Comparison of ENCODE assay signal across 1 cellular context in the genomic region with DNA sequence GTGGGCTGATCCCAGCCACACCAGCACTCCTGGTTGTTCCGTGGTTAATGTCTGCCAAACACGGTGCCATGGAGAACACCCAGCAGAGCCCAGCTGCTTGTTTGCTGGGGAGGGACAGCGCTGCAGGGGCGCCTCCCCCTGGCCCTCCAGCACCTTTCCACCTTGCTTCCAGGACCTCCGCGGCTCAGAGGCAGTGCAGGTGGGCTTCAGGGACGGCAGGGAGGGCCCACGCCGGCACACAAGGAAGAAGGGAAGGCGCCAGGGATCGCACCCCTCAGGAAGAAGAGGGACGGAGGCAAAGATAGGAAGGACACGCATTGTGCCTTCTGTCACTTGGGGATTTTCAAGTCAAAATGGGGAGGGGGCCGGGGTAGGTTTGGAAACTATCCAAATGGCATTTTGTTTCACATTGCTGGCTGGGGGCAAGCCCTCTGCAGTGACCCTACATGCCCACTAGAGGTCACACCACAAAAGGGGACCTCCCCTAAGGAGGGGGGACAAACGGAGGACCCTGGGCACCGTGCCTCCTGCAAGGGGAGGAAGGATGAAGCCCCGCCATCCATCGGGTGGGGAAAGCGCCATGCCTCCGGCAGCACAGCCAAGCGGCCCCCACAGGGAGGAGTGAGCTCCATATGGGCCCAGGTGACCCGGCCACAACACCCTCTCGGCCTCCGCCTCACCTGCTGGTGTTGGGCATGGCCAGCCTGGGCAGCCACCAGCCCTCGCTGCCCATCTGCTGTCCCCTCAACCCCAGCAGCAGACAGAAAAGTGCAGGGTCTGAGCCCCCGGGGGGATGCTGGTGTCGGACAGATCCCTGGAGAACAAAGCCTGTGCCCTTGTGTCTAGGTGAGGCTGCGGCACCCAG.
TF ChIP-seq lines count a peak whose summit lies in the region.

No MANE protein-coding gene starts in this region.

TF ChIP-seq in HCT116, 20 proteins besides CTCF, POLR2A, EP300 and RAD21 (continued from another document):
- TF ChIP-seq, protein P1, sequence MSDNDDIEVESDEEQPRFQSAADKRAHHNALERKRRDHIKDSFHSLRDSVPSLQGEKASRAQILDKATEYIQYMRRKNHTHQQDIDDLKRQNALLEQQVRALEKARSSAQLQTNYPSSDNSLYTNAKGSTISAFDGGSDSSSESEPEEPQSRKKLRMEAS (IDR thresholded peaks at IDR 0.05) = no peak
- TF ChIP-seq CEBPB (IDR thresholded peaks at IDR 0.05; ENCODE audit: low read depth) (no peak), EZH2phosphoT487 (IDR thresholded peaks at IDR 0.05; ENCODE audit: borderline replicate concordance) (no peak), EGR1 (IDR thresholded peaks at IDR 0.05; ENCODE audit: low read depth) (no peak), ZFX (IDR thresholded peaks at IDR 0.05) (no peak), JUND (IDR thresholded peaks at IDR 0.05) (no peak), FOSL1 (IDR thresholded peaks at IDR 0.05; ENCODE audit: low read depth) (no peak), CBX3 (IDR thresholded peaks at IDR 0.05; ENCODE audit: low read depth) (no peak)
- TF ChIP-seq, protein P2, sequence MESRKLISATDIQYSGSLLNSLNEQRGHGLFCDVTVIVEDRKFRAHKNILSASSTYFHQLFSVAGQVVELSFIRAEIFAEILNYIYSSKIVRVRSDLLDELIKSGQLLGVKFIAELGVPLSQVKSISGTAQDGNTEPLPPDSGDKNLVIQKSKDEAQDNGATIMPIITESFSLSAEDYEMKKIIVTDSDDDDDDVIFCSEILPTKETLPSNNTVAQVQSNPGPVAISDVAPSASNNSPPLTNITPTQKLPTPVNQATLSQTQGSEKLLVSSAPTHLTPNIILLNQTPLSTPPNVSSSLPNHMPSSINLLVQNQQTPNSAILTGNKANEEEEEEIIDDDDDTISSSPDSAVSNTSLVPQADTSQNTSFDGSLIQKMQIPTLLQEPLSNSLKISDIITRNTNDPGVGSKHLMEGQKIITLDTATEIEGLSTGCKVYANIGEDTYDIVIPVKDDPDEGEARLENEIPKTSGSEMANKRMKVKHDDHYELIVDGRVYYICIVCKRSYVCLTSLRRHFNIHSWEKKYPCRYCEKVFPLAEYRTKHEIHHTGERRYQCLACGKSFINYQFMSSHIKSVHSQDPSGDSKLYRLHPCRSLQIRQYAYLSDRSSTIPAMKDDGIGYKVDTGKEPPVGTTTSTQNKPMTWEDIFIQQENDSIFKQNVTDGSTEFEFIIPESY (IDR thresholded peaks at IDR 0.05; ENCODE audit: extremely low read depth, insufficient replicate concordance, low read length) = no peak
